Comparison of ENCODE assay signal across 1 cellular context in genomic region chr2:39356922-39357639, GRCh38.
TF ChIP-seq lines count a peak whose summit lies in the region.

No MANE protein-coding gene starts in this region.

TF ChIP-seq in GM23338, 12 proteins besides CTCF, POLR2A, EP300 and RAD21 (continued from another document):
- no peak for TF ChIP-seq ETS1 (IDR thresholded peaks at IDR 0.05)
